In the genomic region with DNA sequence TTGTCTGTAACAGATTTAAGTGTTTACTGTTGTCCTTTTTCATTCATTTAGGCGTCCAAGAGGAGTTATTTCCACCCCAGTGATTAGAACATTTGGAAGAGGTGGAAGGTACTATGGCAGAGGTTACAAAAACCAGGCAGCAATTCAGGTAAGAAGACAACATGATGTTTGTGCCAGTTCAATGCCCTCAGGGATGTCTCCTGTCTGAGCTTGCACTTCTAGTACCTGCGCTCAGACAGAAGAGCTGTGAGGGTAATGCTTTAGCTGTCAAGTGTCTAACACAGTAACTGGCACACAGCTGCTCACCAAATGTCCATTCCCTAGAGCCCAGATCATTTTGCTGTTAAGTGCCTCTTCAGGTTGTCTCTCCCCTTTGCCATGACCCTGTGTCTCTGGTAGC, we compare ENCODE assay signal across 18 cellular contexts.
"Had no signal": no experiment of that assay in that cellular context is flagged by ENCODE, and none has a peak within 500 bp of the region (broad histone marks: within the 10 kb centered on the region; RNA-seq: fewer than 3 reads in every experiment).

No MANE protein-coding gene starts in this region.

- H3K27ac ChIP-seq: esophagus squamous epithelium, parathyroid adenoma, psoas muscle, right lobe of liver, tibial artery, upper lobe of left lung, vagina had no signal

- H3K9ac ChIP-seq: parathyroid adenoma had no signal

- H3K4me3 ChIP-seq: esophagus squamous epithelium, lung, psoas muscle, right lobe of liver, tibial artery, upper lobe of left lung, vagina had no signal

- H3K9me3 ChIP-seq: esophagus squamous epithelium, psoas muscle, right lobe of liver, tibial artery, upper lobe of left lung, vagina had no signal

- H2AFZ ChIP-seq: parathyroid adenoma had no signal

- DNase-seq: effector memory CD8-positive, alpha-beta T cell; esophagus squamous epithelium; foreskin fibroblast; left colon; left ventricle myocardium superior; mesendoderm; naive B cell; occipital lobe; psoas muscle; retina; right lobe of liver; stimulated activated CD4-positive, alpha-beta T cell treated with anti-CD3 and anti-CD28 coated beads, Interleukin-4, amount 100 ng/mL, for 1 hour; stimulated activated CD8-positive, alpha-beta memory T cell treated with anti-CD3 and anti-CD28 coated beads, Interleukin-4, amount 100 ng/mL, for 48 hours; tibial artery; upper lobe of left lung had no signal

- H3K27me3 ChIP-seq: esophagus squamous epithelium, right lobe of liver, tibial artery, upper lobe of left lung, vagina had no signal

- H3K79me2 ChIP-seq: parathyroid adenoma had no signal
